In the genomic region with DNA sequence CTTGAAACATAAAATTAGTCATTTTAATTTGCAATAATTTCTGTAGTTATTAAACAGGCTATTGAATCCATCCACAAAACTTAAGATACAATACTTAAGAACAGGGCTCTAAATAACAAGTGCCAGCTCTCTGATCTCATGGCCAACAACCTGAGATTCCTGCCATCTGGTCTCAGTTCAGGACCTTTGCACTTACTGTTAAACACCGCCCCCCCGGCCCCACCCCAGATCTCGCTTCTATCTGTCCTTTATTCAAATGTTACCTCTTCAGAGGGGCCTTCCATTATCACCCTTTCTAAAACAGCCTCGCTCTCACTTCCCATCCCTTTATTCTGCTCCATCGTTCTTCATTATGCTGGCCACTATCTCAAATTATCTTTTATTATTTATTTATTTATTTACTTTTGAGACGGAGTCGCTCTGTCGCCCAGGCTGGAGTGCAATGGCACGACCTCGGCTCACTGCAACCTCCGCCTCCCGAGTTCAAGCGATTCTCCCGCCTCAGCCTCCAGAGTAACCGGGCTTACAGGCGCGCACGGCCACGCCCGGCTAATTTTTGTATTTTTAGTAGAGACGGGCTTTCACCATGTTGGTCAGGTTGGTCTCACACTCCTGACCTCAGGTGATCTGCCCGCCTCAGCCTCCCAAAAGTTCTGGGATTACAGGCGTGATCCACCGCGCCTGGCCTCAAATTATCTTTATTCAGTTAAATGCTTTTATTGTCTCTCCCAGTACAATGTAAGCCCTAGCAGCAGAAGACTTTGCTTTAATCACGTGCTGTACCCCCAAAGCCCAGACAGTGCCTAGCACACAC, we compare ENCODE assay signal across 8 cellular contexts. TPM values are rescaled to one million over a fixed set of nuclear protein-coding genes. Genes with fewer than 3 reads are reported as not detected.
DNase-seq lines count a peak whose midpoint lies in the region; ATAC-seq lines count a peak whose summit lies in the region.

No MANE protein-coding gene starts in this region.

- no peak for ATAC-seq in activated CD8-positive, alpha-beta T cell treated with anti-CD3 and anti-CD28 coated beads, Interleukin-2, amount 10 ng/mL, durations not matched to agents 7 days and 5 days
- no peak for ATAC-seq in stimulated activated naive CD8-positive, alpha-beta T cell treated with anti-CD3 and anti-CD28 coated beads, Interleukin-15, amount 100 ng/mL, for 72 hours

- no peaks in the 10 kb centered on the region for H3K9me3 Mint-ChIP-seq in activated CD8-positive, alpha-beta T cell treated with anti-CD3 and anti-CD28 coated beads, Interleukin-2, amount 10 ng/mL, durations not matched to agents 7 days and 5 days (ENCODE audit: insufficient read depth)
- H3K9me3 Mint-ChIP-seq in stimulated activated naive CD8-positive, alpha-beta T cell treated with anti-CD3 and anti-CD28 coated beads, Interleukin-15, amount 100 ng/mL, for 72 hours = no peaks in the 10 kb centered on the region

- POLR2A ChIA-PET in activated CD8-positive, alpha-beta T cell treated with anti-CD3 and anti-CD28 coated beads, Interleukin-2, amount 10 ng/mL, durations not matched to agents 7 days and 5 days (lab: Charles Lee) = no interaction called here

- peak overlapping the region; percentile 95; the same call in 1 of the 2 replicates for H3K4me3 ChIP-seq in iPS-18c (ENCODE audit: insufficient read depth, low read depth, low read length)

- H3K4me1 Mint-ChIP-seq in activated CD8-positive, alpha-beta T cell treated with anti-CD3 and anti-CD28 coated beads, Interleukin-2, amount 10 ng/mL, durations not matched to agents 7 days and 5 days (ENCODE audit: low read depth) = peaks cover 25% of the 10 kb centered on the region
- H3K4me1 Mint-ChIP-seq in stimulated activated naive CD8-positive, alpha-beta T cell treated with anti-CD3 and anti-CD28 coated beads, Interleukin-15, amount 100 ng/mL, for 72 hours = peaks cover 39% of the 10 kb centered on the region

- no peaks in the 10 kb centered on the region for H3K27me3 Mint-ChIP-seq in activated CD8-positive, alpha-beta T cell treated with anti-CD3 and anti-CD28 coated beads, Interleukin-2, amount 10 ng/mL, durations not matched to agents 7 days and 5 days (ENCODE audit: low read depth)
- H3K27me3 Mint-ChIP-seq in stimulated activated naive CD8-positive, alpha-beta T cell treated with anti-CD3 and anti-CD28 coated beads, Interleukin-15, amount 100 ng/mL, for 72 hours = no peaks in the 10 kb centered on the region

- H3K4me3 Mint-ChIP-seq in activated CD8-positive, alpha-beta T cell treated with anti-CD3 and anti-CD28 coated beads, Interleukin-2, amount 10 ng/mL, durations not matched to agents 7 days and 5 days = peak overlapping the region; percentile 98
- peak overlapping the region; percentile 98 to 99 for H3K4me3 Mint-ChIP-seq in stimulated activated naive CD8-positive, alpha-beta T cell treated with anti-CD3 and anti-CD28 coated beads, Interleukin-15, amount 100 ng/mL, for 72 hours

- DNase-seq in NCI-H82 (lab: John Stamatoyannopoulos, UW) (peak; percentile 44), NCI-H82 treated with DMSO at 0.1 percent for 48 hours (lab: John Stamatoyannopoulos, UW; ENCODE audit: unreplicated experiment) (no peak), NOMO-1 treated with DMSO at 0.1 percent for 48 hours (lab: John Stamatoyannopoulos, UW; ENCODE audit: unreplicated experiment) (no peak), NCI-H2029 treated with DMSO at 0.1 percent for 48 hours (lab: John Stamatoyannopoulos, UW) (no peak)
- no peak for DNase-seq in activated CD8-positive, alpha-beta T cell treated with anti-CD3 and anti-CD28 coated beads, Interleukin-2, amount 10 ng/mL, durations not matched to agents 7 days and 5 days
- no peak for DNase-seq in stimulated activated naive CD8-positive, alpha-beta T cell treated with anti-CD3 and anti-CD28 coated beads, Interleukin-15, amount 100 ng/mL, for 72 hours
- no peak for DNase-seq in NK-92 treated with Interleukin-12 subunit alpha and Interleukin-12 subunit beta, amount 100 ng/mL, for 24 hours (lab: John Stamatoyannopoulos, UW)

- CTCF ChIA-PET in activated CD8-positive, alpha-beta T cell treated with anti-CD3 and anti-CD28 coated beads, Interleukin-2, amount 10 ng/mL, durations not matched to agents 7 days and 5 days (lab: Charles Lee) = interaction anchor here (1.3 to 3.2 kb wide), 3 partner anchors 10 to 85 kb away, joined by 3 to 10 read pairs (median 5); no protein-coding TSS in a partner anchor

- peak overlapping the region; percentile 93 for H3K27ac Mint-ChIP-seq in activated CD8-positive, alpha-beta T cell treated with anti-CD3 and anti-CD28 coated beads, Interleukin-2, amount 10 ng/mL, durations not matched to agents 7 days and 5 days
- H3K27ac Mint-ChIP-seq in stimulated activated naive CD8-positive, alpha-beta T cell treated with anti-CD3 and anti-CD28 coated beads, Interleukin-15, amount 100 ng/mL, for 72 hours = peak overlapping the region; percentile 97 to 100

- peaks cover 27% of the 10 kb centered on the region for H3K36me3 Mint-ChIP-seq in activated CD8-positive, alpha-beta T cell treated with anti-CD3 and anti-CD28 coated beads, Interleukin-2, amount 10 ng/mL, durations not matched to agents 7 days and 5 days (ENCODE audit: low read depth)

- no peaks in the 10 kb centered on the region for H3K9me3 ChIP-seq in iPS-18c (ENCODE audit: control insufficient read depth, insufficient read depth, low read length)

RNA-seq across cellular contexts. Expression of gene SNRNP70, which starts 0.8 kb away (rescaled TPM):
- 100 to 1,000 TPM; 177 to 193 TPM for total RNA-seq in activated CD8-positive, alpha-beta T cell treated with anti-CD3 and anti-CD28 coated beads, Interleukin-2, amount 10 ng/mL, durations not matched to agents 7 days and 5 days

RNA-seq across cellular contexts. Expression of gene KCNA7, which starts 11.9 kb away (rescaled TPM):
- not detected for total RNA-seq in activated CD8-positive, alpha-beta T cell treated with anti-CD3 and anti-CD28 coated beads, Interleukin-2, amount 10 ng/mL, durations not matched to agents 7 days and 5 days

RNA-seq across cellular contexts. Expression of gene NTF4, which starts 19.8 kb away (rescaled TPM):
- total RNA-seq in activated CD8-positive, alpha-beta T cell treated with anti-CD3 and anti-CD28 coated beads, Interleukin-2, amount 10 ng/mL, durations not matched to agents 7 days and 5 days = not detected

RNA-seq across cellular contexts. Expression of gene CGB7, which starts 26.9 kb away (rescaled TPM):
- total RNA-seq in activated CD8-positive, alpha-beta T cell treated with anti-CD3 and anti-CD28 coated beads, Interleukin-2, amount 10 ng/mL, durations not matched to agents 7 days and 5 days = not detected

RNA-seq across cellular contexts. Expression of gene LIN7B, which starts 29.8 kb away (rescaled TPM):
- total RNA-seq in activated CD8-positive, alpha-beta T cell treated with anti-CD3 and anti-CD28 coated beads, Interleukin-2, amount 10 ng/mL, durations not matched to agents 7 days and 5 days = 1 to 10 TPM; 3.7 to 6.3 TPM
